ENCODE assay signal across 11 cellular contexts in genomic region chr10:105026566-105026965, GRCh38.
"Had no signal": no experiment of that assay in that cellular context is flagged by ENCODE, and none has a peak within 500 bp of the region (broad histone marks: within the 10 kb centered on the region; RNA-seq: fewer than 3 reads in every experiment).

No MANE protein-coding gene starts in this region.

- H3K4me1 ChIP-seq: HAP-1 had no signal

- H3K36me3 ChIP-seq: HAP-1 had no signal

- H2AFZ ChIP-seq: GM23248, GM23338 had no signal

- H3K9me3 ChIP-seq: HAP-1 had no signal

- DNase-seq: GM23248, GOT3, H7, H9, HCEC 1CT, HFFc6 had no signal

- H3K4me2 ChIP-seq: GM23338 had no signal

- H3K4me3 ChIP-seq: GM23248, GM23338, HAP-1 had no signal

- ATAC-seq: GM23338, HCT116 had no signal

- H3K9ac ChIP-seq: GM23248 had no signal

- H3K27ac ChIP-seq: GM23248 had no signal

- FAIRE-seq: H1, H54 had no signal
